In the genomic region with DNA sequence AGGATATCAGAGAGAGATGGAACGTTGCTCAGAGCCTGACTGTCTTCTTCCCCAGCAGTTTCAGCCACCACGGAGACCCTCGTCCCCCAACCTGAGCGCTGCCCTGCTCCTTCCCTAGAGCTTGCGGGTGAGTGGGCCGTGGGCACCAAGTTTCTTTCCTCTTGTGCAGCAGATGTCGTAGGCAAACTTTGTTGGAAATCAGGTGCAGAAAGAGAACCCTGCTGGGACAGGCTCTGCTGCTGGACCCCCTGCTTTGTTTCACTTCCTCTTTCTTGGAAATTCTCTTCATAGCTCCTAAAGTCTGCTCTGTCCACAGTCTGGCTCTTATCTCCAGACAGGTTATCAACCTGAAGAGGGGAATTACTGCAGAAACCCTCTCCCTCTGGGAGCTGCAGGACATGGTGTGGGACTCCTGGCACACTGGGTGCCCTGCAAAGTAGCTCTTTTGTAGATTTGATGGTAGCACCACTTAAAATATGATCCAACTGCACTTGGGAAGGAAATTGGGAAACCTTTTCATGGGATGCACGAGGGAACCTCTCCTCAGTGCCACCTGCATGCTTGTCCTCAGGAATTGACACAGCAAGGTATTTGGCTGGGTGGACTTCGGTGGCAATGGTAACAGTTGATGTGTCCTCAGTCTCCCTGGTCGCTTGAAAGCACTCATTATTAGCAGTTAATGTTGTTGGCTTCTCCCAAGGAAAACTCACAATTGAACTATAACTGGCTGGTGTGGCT, we compare ENCODE assay signal across 8 cellular contexts.
A peak's percentile ranks its signal among the peaks of the same experiment; 100 is the strongest.
DNase-seq lines count a peak whose midpoint lies in the region; ATAC-seq and TF ChIP-seq lines count a peak whose summit lies in the region.

No MANE protein-coding gene starts in this region.

- H3K4me1 ChIP-seq in stomach = no peaks in the 10 kb centered on the region

- no peaks in the 10 kb centered on the region for H3K9me3 Mint-ChIP-seq in effector memory CD8-positive, alpha-beta T cell

- peak; percentile 48 for ATAC-seq in GM19397 (IDR thresholded peaks at IDR 0.05; ENCODE audit: unreplicated experiment)
- ATAC-seq in HG03095 (IDR thresholded peaks at IDR 0.05; ENCODE audit: unreplicated experiment) = peak; percentile 50
- ATAC-seq in T-helper 17 cell = peak; percentile 35
- ATAC-seq in effector memory CD8-positive, alpha-beta T cell (replicated peaks) = no peak

- H3K27me3 Mint-ChIP-seq in T-helper 17 cell = peaks cover 29% of the 10 kb centered on the region
- peaks cover 8 to 36% of the 10 kb centered on the region in 2 donors for H3K27me3 Mint-ChIP-seq in effector memory CD8-positive, alpha-beta T cell

- DNase-seq in GM06990 (ENCODE audit: extremely low read depth, insufficient read length) = peak; percentile 73
- no peak for DNase-seq in T-helper 17 cell
- DNase-seq in stomach = no peak
- DNase-seq in effector memory CD8-positive, alpha-beta T cell = no peak
- no peak for DNase-seq in NCI-H1417 (lab: John Stamatoyannopoulos, UW)
- DNase-seq in mucosa of gallbladder (ENCODE audit: low spot score) = no peak

- H3K27me3 ChIP-seq in GM06990 (replicated peaks; ENCODE audit: control insufficient read depth, insufficient read depth, low read length) = no peaks in the 10 kb centered on the region
- no peaks in the 10 kb centered on the region for H3K27me3 ChIP-seq in stomach

- intact Hi-C loops in stomach (cut with DNase I; ENCODE audit: low total_unique reads) = no loop called here

- H3K4me1 Mint-ChIP-seq in T-helper 17 cell = peaks cover 17% of the 10 kb centered on the region
- H3K4me1 Mint-ChIP-seq in effector memory CD8-positive, alpha-beta T cell (ENCODE audit: low read depth in 2 of 2) = peaks cover 9 to 12% of the 10 kb centered on the region in 2 donors

- peak; percentile 3 for TF ChIP-seq CTCF in GM06990 (IDR thresholded peaks at IDR 0.05; ENCODE audit: insufficient read depth, low read length, poor library complexity, severe bottlenecking)
- no peak for TF ChIP-seq CTCF in stomach (IDR thresholded peaks at IDR 0.05)

- H3K36me3 Mint-ChIP-seq in T-helper 17 cell (ENCODE audit: low read depth) = no peaks in the 10 kb centered on the region
- H3K36me3 Mint-ChIP-seq in effector memory CD8-positive, alpha-beta T cell (ENCODE audit: insufficient read depth) = no peaks in the 10 kb centered on the region

- no peaks in the 10 kb centered on the region for H3K36me3 ChIP-seq in GM06990 (ENCODE audit: control insufficient read depth, insufficient read depth, low read length)
- no peaks in the 10 kb centered on the region for H3K36me3 ChIP-seq in stomach

- no peak for TF ChIP-seq EP300 in stomach (IDR thresholded peaks at IDR 0.05)

- no peak for TF ChIP-seq POLR2A in stomach (IDR thresholded peaks at IDR 0.05)

- WGBS in stomach, 5 donors = 76 to 89% (median 86%) methylated on average over 9 to 10 of the region's 10 CpGs

- H3K4me3 Mint-ChIP-seq in T-helper 17 cell = peak overlapping the region; percentile 39
- no peak overlapping the region for H3K4me3 Mint-ChIP-seq in effector memory CD8-positive, alpha-beta T cell

- no peak overlapping the region for H3K27ac ChIP-seq in stomach

- no peaks in the 10 kb centered on the region for H3K9me3 ChIP-seq in T-helper 17 cell (ENCODE audit: control insufficient read depth, low read length, poor library complexity, severe bottlenecking)
- H3K9me3 ChIP-seq in stomach = no peaks in the 10 kb centered on the region

- H3K4me3 ChIP-seq in GM06990 (replicated peaks; ENCODE audit: low read depth, low read length) (peak overlapping the region; percentile 72), stomach (no peak overlapping the region)

- peak overlapping the region; percentile 14 for H3K27ac Mint-ChIP-seq in T-helper 17 cell
- H3K27ac Mint-ChIP-seq in effector memory CD8-positive, alpha-beta T cell = no peak overlapping the region
